Comparison of ENCODE assay signal across 25 cellular contexts in the genomic region with DNA sequence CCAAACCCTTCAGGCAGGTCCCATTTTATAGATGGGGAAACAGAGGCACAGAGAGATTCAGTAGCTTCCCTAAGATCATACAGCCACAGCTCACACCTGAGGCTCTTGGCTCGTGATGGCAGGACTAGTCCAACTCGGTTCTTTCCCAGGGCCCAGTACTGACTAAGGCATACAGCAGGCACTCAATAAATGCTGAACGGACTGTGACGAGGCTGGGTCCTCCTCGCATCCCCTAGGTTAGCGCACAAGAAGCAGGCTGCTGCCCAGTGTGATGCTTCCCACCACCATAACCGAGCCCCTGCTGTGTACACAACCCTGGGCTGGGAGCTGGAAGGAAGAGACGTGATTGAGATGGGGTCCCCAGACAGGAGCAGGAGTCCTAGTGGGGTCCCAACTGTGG. TPM values are rescaled to one million over a fixed set of nuclear protein-coding genes. Genes with fewer than 3 reads are reported as not detected.
DNase-seq lines count a peak whose midpoint lies in the region; ATAC-seq, FAIRE-seq and TF ChIP-seq lines count a peak whose summit lies in the region.
"Had no signal": no experiment of that assay in that cellular context is flagged by ENCODE, and none has a peak within 500 bp of the region (broad histone marks: within the 10 kb centered on the region; RNA-seq: fewer than 3 reads in every experiment).

No MANE protein-coding gene starts in this region.

- peak overlapping the region in 6 of 7 donors; percentile 26 to 89 (median 80) for H3K27ac Mint-ChIP-seq in CD4-positive, alpha-beta memory T cell
- H3K27ac Mint-ChIP-seq in nephron progenitor cell = peak overlapping the region; percentile 71
- no peak overlapping the region for H3K27ac Mint-ChIP-seq in activated T-helper 1 cell treated with anti-CD3 and anti-CD28 coated beads, Interleukin-12 subunit alpha, Interleukin-12 subunit beta, Interleukin-2, Interleukin-4 antibody, amounts not matched to agents 30 ng/mL and 10 ng/mL and 1 ng/mL, durations not matched to agents 14 hours and 24 hours and 36 hours
- H3K27ac Mint-ChIP-seq: GM23338, HFFc6 had no signal

- peaks cover 10 to 30% (median 21%) of the 10 kb centered on the region in 4 donors for H3K4me1 Mint-ChIP-seq in CD4-positive, alpha-beta memory T cell
- H3K4me1 Mint-ChIP-seq in nephron progenitor cell = no peaks in the 10 kb centered on the region
- H3K4me1 Mint-ChIP-seq in activated T-helper 1 cell treated with anti-CD3 and anti-CD28 coated beads, Interleukin-12 subunit alpha, Interleukin-12 subunit beta, Interleukin-2, Interleukin-4 antibody, amounts not matched to agents 30 ng/mL and 10 ng/mL and 1 ng/mL, durations not matched to agents 14 hours and 24 hours and 36 hours (ENCODE audit: low read depth) = no peaks in the 10 kb centered on the region
- H3K4me1 Mint-ChIP-seq: H9 had no signal

- DNase-seq in CD4-positive, alpha-beta memory T cell = no peak
- no peak for DNase-seq in K562 (ENCODE audit: extremely low read depth in 1 of 4, low spot score in 3 of 4)
- DNase-seq in nephron progenitor cell = no peak
- no peak for DNase-seq in NCI-H510A (lab: John Stamatoyannopoulos, UW)
- DNase-seq in activated T-helper 1 cell treated with anti-CD3 and anti-CD28 coated beads, Interleukin-12 subunit alpha, Interleukin-12 subunit beta, Interleukin-2, Interleukin-4 antibody, amounts not matched to agents 30 ng/mL and 10 ng/mL and 1 ng/mL, durations not matched to agents 14 hours and 24 hours and 36 hours (ENCODE audit: low spot score) = no peak
- no peak for DNase-seq in frontal cortex (ENCODE audit: low spot score in 2 of 2)
- no peak for DNase-seq in AG08395 (ENCODE audit: low spot score)
- DNase-seq: BE2C; Caco-2; CD4-positive, CD25-positive, alpha-beta regulatory T cell; H9; HFFc6; IMR-90; NCI-H1092 treated with DMSO at 0.1 percent for 48 hours; NCI-H1436 treated with DMSO at 0.1 percent for 48 hours; NCI-H187 treated with DMSO at 0.1 percent for 48 hours; NCI-H2107; NCI-H82; NK-92 treated with Interleukin-12 subunit alpha and Interleukin-12 subunit beta, amount 100 ng/mL, for 24 hours; PC-3; SK-N-SH; SW 1271 had no signal

- no peak overlapping the region for H3K27ac ChIP-seq in CD4-positive, alpha-beta memory T cell (ENCODE audit: low read depth, low read length)
- no peak overlapping the region for H3K27ac ChIP-seq in K562 (ENCODE audit: extremely low read depth, low read depth, low read length)

- POLR2A ChIA-PET in CD4-positive, alpha-beta memory T cell (lab: Charles Lee; ENCODE audit: partially characterized antibody) = interaction anchor here (0.9 to 2.5 kb wide), 3 partner anchors 12 to 27 kb away, joined by 3 to 13 read pairs (median 9); a partner anchor contains a TSS
- POLR2A ChIA-PET in K562 (lab: Yijun Ruan, JAX) = no interaction called here

- peaks cover 30% of the 10 kb centered on the region for H3K4me1 ChIP-seq in CD4-positive, alpha-beta memory T cell (ENCODE audit: insufficient read depth, low read length)
- H3K4me1 ChIP-seq in K562 (replicated peaks in 1 of 2; ENCODE audit: control insufficient read depth in 2 of 2, insufficient read depth in 2 of 2, low read length in 2 of 2) = peaks cover 17 to 56% of the 10 kb centered on the region in 2 experiments; a peak in 4 of 5 replicates
- H3K4me1 ChIP-seq: Caco-2 had no signal

- H3K9ac ChIP-seq in K562 (ENCODE audit: insufficient read depth in 1 of 2, low read depth in 2 of 2, low read length in 2 of 2) = no peak overlapping the region
- H3K9ac ChIP-seq: SK-N-SH had no signal

- TF ChIP-seq CTCF in K562 (IDR thresholded peaks at IDR 0.05 in 2 of 3, conservative IDR thresholded peaks at IDR 0.05 in 1 of 3; ENCODE audit: insufficient read depth in 2 of 3, low read depth in 1 of 3, low read length in 3 of 3) = no peak
- no peak for TF ChIP-seq CTCF in nephron progenitor cell (IDR thresholded peaks at IDR 0.05)

- no TSS peak for BruUV-seq in K562 (replicated peaks; lab: Mats Ljungman, UMichigan)

- CTCF ChIA-PET in CD4-positive, alpha-beta memory T cell (lab: Charles Lee; ENCODE audit: partially characterized antibody) = no interaction called here
- CTCF ChIA-PET in K562 (lab: Yijun Ruan, JAX; ENCODE audit: low intra/inter-chr PET ratio) = no interaction called here

- no peak for TF ChIP-seq POLR2A in K562 (conservative IDR thresholded peaks at IDR 0.05)

- TF ChIP-seq EP300 in K562 (IDR thresholded peaks at IDR 0.05; ENCODE audit: low read length) = no peak

- H3K79me2 ChIP-seq in K562 (ENCODE audit: control insufficient read depth, insufficient read depth, low read length) = no peaks in the 10 kb centered on the region; the same call in 2 of the 3 replicates

- H3K36me3 Mint-ChIP-seq in CD4-positive, alpha-beta memory T cell = no peaks in the 10 kb centered on the region
- peaks cover 5% of the 10 kb centered on the region for H3K36me3 Mint-ChIP-seq in nephron progenitor cell (ENCODE audit: low read depth)
- H3K36me3 Mint-ChIP-seq in activated T-helper 1 cell treated with anti-CD3 and anti-CD28 coated beads, Interleukin-12 subunit alpha, Interleukin-12 subunit beta, Interleukin-2, Interleukin-4 antibody, amounts not matched to agents 30 ng/mL and 10 ng/mL and 1 ng/mL, durations not matched to agents 14 hours and 24 hours and 36 hours (ENCODE audit: low read depth) = no peaks in the 10 kb centered on the region
- H3K36me3 Mint-ChIP-seq: CD4-positive, CD25-positive, alpha-beta regulatory T cell had no signal

- no peak overlapping the region for H2AFZ ChIP-seq in K562 (ENCODE audit: low read depth, low read length)
- H2AFZ ChIP-seq: GM23338 had no signal

- no peaks in the 10 kb centered on the region for H3K36me3 ChIP-seq in CD4-positive, alpha-beta memory T cell (ENCODE audit: insufficient read depth, low read length)
- peaks cover 24% of the 10 kb centered on the region; the same call in 2 of the 3 replicates for H3K36me3 ChIP-seq in K562 (ENCODE audit: control insufficient read depth, insufficient read depth, low read length)

- TF ChIP-seq RAD21 in K562 (CRISPR knock-in tag; conservative IDR thresholded peaks at IDR 0.05 in 1 of 2, IDR thresholded peaks at IDR 0.05 in 1 of 2) = no peak

- H3K27me3 ChIP-seq in CD4-positive, alpha-beta memory T cell (ENCODE audit: insufficient read depth, low read length) = no peaks in the 10 kb centered on the region
- H3K27me3 ChIP-seq in K562 (ENCODE audit: control insufficient read depth in 2 of 2, insufficient read depth in 2 of 2, low read length in 2 of 2) = no peaks in the 10 kb centered on the region
- H3K27me3 ChIP-seq: BE2C had no signal

- intact Hi-C loops in CD4-positive, alpha-beta memory T cell (cut with micrococcal nuclease) = no loop called here
- intact Hi-C loops in K562 (cut with micrococcal nuclease) = no loop called here
- intact Hi-C loops in activated T-helper 1 cell treated with anti-CD3 and anti-CD28 coated beads, Interleukin-12 subunit alpha, Interleukin-12 subunit beta, Interleukin-2, Interleukin-4 antibody, amounts not matched to agents 30 ng/mL and 10 ng/mL and 1 ng/mL, durations not matched to agents 14 hours and 24 hours and 36 hours (cut with micrococcal nuclease) = no loop called here

- 82% methylated on average over 8 of the region's 8 CpGs for WGBS in K562 (ENCODE audit: insufficient coverage, low coverage, missing lambda C conversion rate)

- no peak overlapping the region for H3K4me3 Mint-ChIP-seq in CD4-positive, alpha-beta memory T cell
- no peak overlapping the region for H3K4me3 Mint-ChIP-seq in nephron progenitor cell
- no peak overlapping the region for H3K4me3 Mint-ChIP-seq in activated T-helper 1 cell treated with anti-CD3 and anti-CD28 coated beads, Interleukin-12 subunit alpha, Interleukin-12 subunit beta, Interleukin-2, Interleukin-4 antibody, amounts not matched to agents 30 ng/mL and 10 ng/mL and 1 ng/mL, durations not matched to agents 14 hours and 24 hours and 36 hours
- H3K4me3 Mint-ChIP-seq: GM23338, HFFc6 had no signal

- in situ Hi-C loops in K562 (cut with MboI) = no loop called here

- FAIRE-seq in K562 (lab: Jason Lieb, UNC) (no peak), frontal cortex (lab: Jason Lieb, UNC) (no peak)
- FAIRE-seq: G401.6 had no signal

- no peak for ATAC-seq in K562
- ATAC-seq: GM23338, PC-3 had no signal

- no peaks in the 10 kb centered on the region for H3K9me3 ChIP-seq in CD4-positive, alpha-beta memory T cell (ENCODE audit: control insufficient read depth in 1 of 2, low read length in 2 of 2)
- H3K9me3 ChIP-seq in K562 (replicated peaks; ENCODE audit: control insufficient read depth, insufficient read depth, low read depth, low read length) = no peaks in the 10 kb centered on the region
- H3K9me3 ChIP-seq: BE2C, Caco-2, SK-N-SH had no signal

- no peaks in the 10 kb centered on the region for H4K20me1 ChIP-seq in K562 (replicated peaks; ENCODE audit: control insufficient read depth, insufficient read depth, low read length)

- no peaks in the 10 kb centered on the region for H3K9me1 ChIP-seq in K562 (ENCODE audit: control insufficient read depth, insufficient read depth, low read length)

- H3K27me3 Mint-ChIP-seq in CD4-positive, alpha-beta memory T cell = no peaks in the 10 kb centered on the region
- peaks cover 11% of the 10 kb centered on the region for H3K27me3 Mint-ChIP-seq in nephron progenitor cell (ENCODE audit: low read depth, poor library complexity)
- H3K27me3 Mint-ChIP-seq in activated T-helper 1 cell treated with anti-CD3 and anti-CD28 coated beads, Interleukin-12 subunit alpha, Interleukin-12 subunit beta, Interleukin-2, Interleukin-4 antibody, amounts not matched to agents 30 ng/mL and 10 ng/mL and 1 ng/mL, durations not matched to agents 14 hours and 24 hours and 36 hours (ENCODE audit: insufficient read depth) = no peaks in the 10 kb centered on the region
- H3K27me3 Mint-ChIP-seq: CD4-positive, CD25-positive, alpha-beta regulatory T cell had no signal

- no peak overlapping the region for H3K4me2 ChIP-seq in K562 (ENCODE audit: insufficient read depth, low read length)
- H3K4me2 ChIP-seq: GM23338, SK-N-SH had no signal

- no peak overlapping the region for H3K4me3 ChIP-seq in CD4-positive, alpha-beta memory T cell (ENCODE audit: low read length in 2 of 2)
- H3K4me3 ChIP-seq in K562 = no peak overlapping the region
- H3K4me3 ChIP-seq: GM23338 had no signal

- peaks cover 0 to 2% (median 0%) of the 10 kb centered on the region in 8 donors for H3K9me3 Mint-ChIP-seq in CD4-positive, alpha-beta memory T cell
- no peaks in the 10 kb centered on the region for H3K9me3 Mint-ChIP-seq in nephron progenitor cell
- no peaks in the 10 kb centered on the region for H3K9me3 Mint-ChIP-seq in activated T-helper 1 cell treated with anti-CD3 and anti-CD28 coated beads, Interleukin-12 subunit alpha, Interleukin-12 subunit beta, Interleukin-2, Interleukin-4 antibody, amounts not matched to agents 30 ng/mL and 10 ng/mL and 1 ng/mL, durations not matched to agents 14 hours and 24 hours and 36 hours
- H3K9me3 Mint-ChIP-seq: CD4-positive, CD25-positive, alpha-beta regulatory T cell; GM23338; H9; HFFc6 had no signal

RNA-seq across cellular contexts. Expression of a gene that starts 24.9 kb away (rescaled TPM):
- total RNA-seq in CD4-positive, alpha-beta memory T cell = 10 to 100 TPM; 71.4 to 72.5 TPM
- 1 to 10 TPM in 1 of 2 donors, under 1 TPM in 1; 0.03 to 8.9 TPM for polyA plus RNA-seq in CD4-positive, alpha-beta memory T cell
- total RNA-seq in K562 (2011; cell fraction: chromatin; rRNA removed; ENCODE audit: low replicate concordance) = 63.2 and 146 TPM in 2 replicates
- 60.7 and 67.2 TPM in 2 replicates for total RNA-seq in K562 (2011; cell fraction: nucleolus; rRNA removed)
- total RNA-seq in K562 (2011; cell fraction: nucleoplasm; rRNA removed) = 60.1 and 91.1 TPM in 2 replicates
- 10.6 and 17.2 TPM in 2 replicates for total RNA-seq in K562 (2014; rRNA removed)
- 8.4 and 11.2 TPM in 2 replicates for total RNA-seq in K562 (2014; rRNA removed; fragmentation: Illumina TruSeq; extraction: Trizol)
- total RNA-seq in K562 (2015; rRNA removed; fragmentation: Illumina TruSeq; extraction: Trizol) = 18.6 and 18.8 TPM in 2 replicates
- 28.1 and 28.2 TPM in 2 replicates for total RNA-seq in K562 (2021)
- polyA plus RNA-seq in K562 (2011; rRNA removed) = 14.0 and 18.1 TPM in 2 replicates
- polyA plus RNA-seq in K562 (2011; cell fraction: cytosol; rRNA removed) = 16.9 and 18.1 TPM in 2 replicates
- 98.5 and 119 TPM in 2 replicates for polyA plus RNA-seq in K562 (2011; cell fraction: nucleus; rRNA removed)
- polyA plus RNA-seq in K562 (2012) = 27.6 and 28.7 TPM in 2 replicates
- polyA plus RNA-seq in K562 (2014; fragmentation: Illumina TruSeq; extraction: Trizol) = 28.8 and 33.3 TPM in 2 replicates
- polyA plus RNA-seq in K562 (2014; fragmentation: Nextera tagmentation; extraction: Ambion mirVana) = under 1 TPM; 0.34 to 0.70 TPM
- 24.8 and 24.9 TPM in 2 replicates for polyA plus RNA-seq in K562 (2014; rRNA removed)
- 10.0 and 13.0 TPM in 2 replicates for polyA minus RNA-seq in K562 (2011; rRNA and poly(A)+ RNA removed)
- polyA minus RNA-seq in K562 (2011; cell fraction: cytosol; rRNA and poly(A)+ RNA removed) = 16.8 and 20.7 TPM in 2 replicates
- polyA minus RNA-seq in K562 (2011; cell fraction: nucleus; rRNA and poly(A)+ RNA removed) = 24.2 and 31.4 TPM in 2 replicates
- 1.3 and 1.7 TPM in 2 replicates for total RNA-seq in activated T-helper 1 cell treated with anti-CD3 and anti-CD28 coated beads, Interleukin-12 subunit alpha, Interleukin-12 subunit beta, Interleukin-2, Interleukin-4 antibody, amounts not matched to agents 30 ng/mL and 10 ng/mL and 1 ng/mL, durations not matched to agents 14 hours and 24 hours and 36 hours
- total RNA-seq in frontal cortex = 16.7 TPM

RNA-seq across cellular contexts. Expression of a gene that starts 38.6 kb away (rescaled TPM):
- total RNA-seq in CD4-positive, alpha-beta memory T cell = not detected
- polyA plus RNA-seq in CD4-positive, alpha-beta memory T cell = not detected
- not detected in 2 replicates for total RNA-seq in K562 (2011; cell fraction: chromatin; rRNA removed; ENCODE audit: low replicate concordance)
- total RNA-seq in K562 (2011; cell fraction: nucleolus; rRNA removed) = not detected in 2 replicates
- total RNA-seq in K562 (2011; cell fraction: nucleoplasm; rRNA removed) = not detected in 2 replicates
- total RNA-seq in K562 (2014; rRNA removed) (not detected in 2 replicates), K562 (2014; rRNA removed; fragmentation: Illumina TruSeq; extraction: Trizol) (not detected in 2 replicates), K562 (2015; rRNA removed; fragmentation: Illumina TruSeq; extraction: Trizol) (not detected in 2 replicates), K562 (2021) (not detected in 2 replicates), frontal cortex (not detected)
- polyA plus RNA-seq in K562 (2011; rRNA removed) (not detected in 2 replicates), K562 (2014; fragmentation: Illumina TruSeq; extraction: Trizol) (not detected in 2 replicates), K562 (2014; fragmentation: Nextera tagmentation; extraction: Ambion mirVana) (not detected), K562 (2014; rRNA removed) (not detected in 2 replicates)
- polyA plus RNA-seq in K562 (2011; cell fraction: cytosol; rRNA removed) = not detected in 2 replicates
- polyA plus RNA-seq in K562 (2011; cell fraction: nucleus; rRNA removed) = not detected in 2 replicates
- not detected in 2 replicates for polyA plus RNA-seq in K562 (2012)
- not detected in 2 replicates for polyA minus RNA-seq in K562 (2011; rRNA and poly(A)+ RNA removed)
- not detected in 2 replicates for polyA minus RNA-seq in K562 (2011; cell fraction: cytosol; rRNA and poly(A)+ RNA removed)
- not detected in 2 replicates for polyA minus RNA-seq in K562 (2011; cell fraction: nucleus; rRNA and poly(A)+ RNA removed)
- total RNA-seq in activated T-helper 1 cell treated with anti-CD3 and anti-CD28 coated beads, Interleukin-12 subunit alpha, Interleukin-12 subunit beta, Interleukin-2, Interleukin-4 antibody, amounts not matched to agents 30 ng/mL and 10 ng/mL and 1 ng/mL, durations not matched to agents 14 hours and 24 hours and 36 hours = not detected in 2 replicates
- total RNA-seq: A673; Caco-2; CD4-positive, CD25-positive, alpha-beta regulatory T cell; GM23338; H9; HFFc6; IMR-90; PC-3 had no signal
- polyA plus RNA-seq: CD4-positive, CD25-positive, alpha-beta regulatory T cell; GM23338; IMR-90; SK-N-SH had no signal

RNA-seq across cellular contexts. Expression of a gene that starts 53.2 kb away (rescaled TPM):
- total RNA-seq in CD4-positive, alpha-beta memory T cell = not detected
- not detected for polyA plus RNA-seq in CD4-positive, alpha-beta memory T cell
- total RNA-seq in K562 (2011; cell fraction: chromatin; rRNA removed; ENCODE audit: low replicate concordance) = not detected in 2 replicates
- total RNA-seq in K562 (2011; cell fraction: nucleolus; rRNA removed) = not detected in 2 replicates
- total RNA-seq in K562 (2011; cell fraction: nucleoplasm; rRNA removed) = not detected in 2 replicates
- total RNA-seq in K562 (2014; rRNA removed) (not detected in 2 replicates), K562 (2014; rRNA removed; fragmentation: Illumina TruSeq; extraction: Trizol) (not detected in 2 replicates), K562 (2015; rRNA removed; fragmentation: Illumina TruSeq; extraction: Trizol) (not detected in 2 replicates), K562 (2021) (not detected in 2 replicates), frontal cortex (not detected)
- polyA plus RNA-seq in K562 (2011; rRNA removed) (not detected in 2 replicates), K562 (2014; fragmentation: Illumina TruSeq; extraction: Trizol) (not detected in 2 replicates), K562 (2014; fragmentation: Nextera tagmentation; extraction: Ambion mirVana) (not detected), K562 (2014; rRNA removed) (not detected in 2 replicates)
- polyA plus RNA-seq in K562 (2011; cell fraction: cytosol; rRNA removed) = not detected in 2 replicates
- polyA plus RNA-seq in K562 (2011; cell fraction: nucleus; rRNA removed) = not detected in 2 replicates
- polyA plus RNA-seq in K562 (2012) = not detected in 2 replicates
- polyA minus RNA-seq in K562 (2011; rRNA and poly(A)+ RNA removed) = 0.06 TPM in 1 of 2 replicates, not detected in the other
- not detected in 2 replicates for polyA minus RNA-seq in K562 (2011; cell fraction: cytosol; rRNA and poly(A)+ RNA removed)
- polyA minus RNA-seq in K562 (2011; cell fraction: nucleus; rRNA and poly(A)+ RNA removed) = not detected in 2 replicates
- total RNA-seq in activated T-helper 1 cell treated with anti-CD3 and anti-CD28 coated beads, Interleukin-12 subunit alpha, Interleukin-12 subunit beta, Interleukin-2, Interleukin-4 antibody, amounts not matched to agents 30 ng/mL and 10 ng/mL and 1 ng/mL, durations not matched to agents 14 hours and 24 hours and 36 hours = not detected in 2 replicates
- total RNA-seq: A673; Caco-2; CD4-positive, CD25-positive, alpha-beta regulatory T cell; GM23338; H9; HFFc6; IMR-90; PC-3 had no signal
- polyA plus RNA-seq: CD4-positive, CD25-positive, alpha-beta regulatory T cell; GM23338; IMR-90; SK-N-SH had no signal
